In genomic region chr2:25960920-25961319, GRCh38 we compare ENCODE assay signal across 9 cellular contexts. TPM values are rescaled to one million over a fixed set of nuclear protein-coding genes. Genes with fewer than 3 reads are reported as not detected.
DNase-seq lines count a peak whose midpoint lies in the region; ATAC-seq, FAIRE-seq and TF ChIP-seq lines count a peak whose summit lies in the region.
"Had no signal": no experiment of that assay in that cellular context is flagged by ENCODE, and none has a peak within 500 bp of the region (broad histone marks: within the 10 kb centered on the region; RNA-seq: fewer than 3 reads in every experiment).

No MANE protein-coding gene starts in this region.

- FAIRE-seq in keratinocyte (lab: Jason Lieb, UNC) = peak; percentile 89

- H3K9me1 ChIP-seq in keratinocyte (ENCODE audit: control insufficient read depth, extremely low read depth, insufficient read depth, low read length) = no peaks in the 10 kb centered on the region

- H3K36me3 Mint-ChIP-seq in WTC11 = peaks cover 16% of the 10 kb centered on the region

- H3K9me3 ChIP-seq in keratinocyte (ENCODE audit: control insufficient read depth, low read depth, low read length) = no peaks in the 10 kb centered on the region

- H3K4me3 Mint-ChIP-seq in WTC11 = no peak overlapping the region
- H3K4me3 Mint-ChIP-seq: neural crest cell had no signal

- H3K9me3 Mint-ChIP-seq in WTC11 = no peaks in the 10 kb centered on the region
- H3K9me3 Mint-ChIP-seq: neural crest cell had no signal

- H3K79me2 ChIP-seq in ACC112 (ENCODE audit: control insufficient read depth, insufficient read depth, low read length, unreplicated experiment) (no peaks in the 10 kb centered on the region), keratinocyte (ENCODE audit: control insufficient read depth, insufficient read depth, low read length) (peaks cover 8% of the 10 kb centered on the region)

- no peaks in the 10 kb centered on the region for H3K27me3 Mint-ChIP-seq in WTC11 (ENCODE audit: low read depth)

- H3K4me2 ChIP-seq in keratinocyte (ENCODE audit: control insufficient read depth, extremely low read depth, insufficient read depth, low read depth, low read length) = peak overlapping the region; percentile 17

- H3K27me3 ChIP-seq in ACC112 (ENCODE audit: insufficient read depth, low read length) = no peaks in the 10 kb centered on the region
- H3K27me3 ChIP-seq in keratinocyte (ENCODE audit: control insufficient read depth, extremely low read depth, insufficient read depth, low read length) = no peaks in the 10 kb centered on the region

- H3K4me1 ChIP-seq in ACC112 (ENCODE audit: control insufficient read depth, insufficient read depth, low read length, unreplicated experiment) (peaks cover 27% of the 10 kb centered on the region), keratinocyte (ENCODE audit: control insufficient read depth, extremely low read depth, insufficient read depth, low read length) (peaks cover 15% of the 10 kb centered on the region)

- H3K27ac Mint-ChIP-seq in WTC11 = peak overlapping the region; percentile 81

- dilution Hi-C loops in keratinocyte (cut with MboI; ENCODE audit: extremely low pct_ligation_motif_present, low sequenced_read_pairs) = no loop called here

- DNase-seq in HT1080 (ENCODE audit: low read depth) = peak; percentile 93
- DNase-seq in WTC11 (ENCODE audit: low spot score) = no peak
- DNase-seq in keratinocyte (ENCODE audit: low read depth, low spot score) = no peak
- DNase-seq in DMS53 (lab: John Stamatoyannopoulos, UW) = no peak
- DNase-seq in substantia nigra (lab: John Stamatoyannopoulos, UW) = no peak
- DNase-seq in activated CD4-positive, CD25-positive, alpha-beta regulatory T cell (lab: John Stamatoyannopoulos, UW) = no peak

- CTCF ChIA-PET in WTC11 (lab: Charles Lee) = interaction anchor here (1.0 to 1.6 kb wide), 4 partner anchors 10 to 184 kb away, joined by 4 read pairs; no protein-coding TSS in a partner anchor

- H3K27ac ChIP-seq in ACC112 (ENCODE audit: low read depth, low read length) (0 out of 2 replicates have a peak overlapping the region, but pooled peaks have one; percentile 6), keratinocyte (ENCODE audit: control insufficient read depth, insufficient read depth, low read length) (no peak overlapping the region), substantia nigra (ENCODE audit: low read depth, low read length, poor library complexity, severe bottlenecking) (no peak overlapping the region)

- H3K4me3 ChIP-seq in ACC112 (ENCODE audit: low read depth, low read length) = no peak overlapping the region
- H3K4me3 ChIP-seq in keratinocyte (ENCODE audit: control insufficient read depth in 2 of 3, extremely low read depth in 1 of 3, insufficient read depth in 2 of 3, low read depth in 1 of 3, low read length in 3 of 3) = no peak overlapping the region

- H2AFZ ChIP-seq in ACC112 (ENCODE audit: low read length, unreplicated experiment) = no peak overlapping the region
- no peak overlapping the region for H2AFZ ChIP-seq in keratinocyte (ENCODE audit: control insufficient read depth, low read length)

- ATAC-seq in WTC11 = no peak
- no peak for ATAC-seq in HG02938 (IDR thresholded peaks at IDR 0.05; ENCODE audit: unreplicated experiment)

- no peaks in the 10 kb centered on the region for H4K20me1 ChIP-seq in keratinocyte (ENCODE audit: control insufficient read depth, extremely low read depth, insufficient read depth, low read length)

- H3K9ac ChIP-seq in keratinocyte (ENCODE audit: control insufficient read depth, extremely low read depth, insufficient read depth, low read length) = no peak overlapping the region

- POLR2A ChIA-PET in WTC11 (lab: Charles Lee) = no interaction called here

- no peaks in the 10 kb centered on the region for H3K4me1 Mint-ChIP-seq in WTC11
- H3K4me1 Mint-ChIP-seq: neural crest cell had no signal

- H3K36me3 ChIP-seq in ACC112 (ENCODE audit: insufficient read depth, low read length) = no peaks in the 10 kb centered on the region
- peaks cover 0 to 5% of the 10 kb centered on the region in 2 experiments for H3K36me3 ChIP-seq in keratinocyte (ENCODE audit: control insufficient read depth in 2 of 2, extremely low read depth in 1 of 2, insufficient read depth in 2 of 2, low read length in 2 of 2)

- TF ChIP-seq CTCF in WTC11 (IDR thresholded peaks at IDR 0.05) = no peak
- TF ChIP-seq CTCF in keratinocyte (optimal IDR thresholded peaks at IDR 0.05 in 1 of 3, IDR thresholded peaks at IDR 0.05 in 1 of 3, conservative IDR thresholded peaks at IDR 0.05 in 1 of 3; ENCODE audit: extremely low read depth in 1 of 3, insufficient read depth in 2 of 3, low read length in 3 of 3) = no peak

TF ChIP-seq in WTC11, 78 proteins besides CTCF, POLR2A, EP300 and RAD21 (continues in another document):
- no peak for TF ChIP-seq PRRX2 (CRISPR knock-in tag; IDR thresholded peaks at IDR 0.05)
- no peak for TF ChIP-seq ATF3 (CRISPR knock-in tag; conservative IDR thresholded peaks at IDR 0.05)
- TF ChIP-seq RELA (CRISPR knock-in tag; IDR thresholded peaks at IDR 0.05; ENCODE audit: borderline replicate concordance) = no peak
- TF ChIP-seq EMX1 (CRISPR knock-in tag; IDR thresholded peaks at IDR 0.05) = no peak
- TF ChIP-seq FOXP4 (CRISPR knock-in tag; IDR thresholded peaks at IDR 0.05) = no peak
- no peak for TF ChIP-seq CBFB (CRISPR knock-in tag; IDR thresholded peaks at IDR 0.05; ENCODE audit: low read depth)
- TF ChIP-seq CREB1 (CRISPR knock-in tag; IDR thresholded peaks at IDR 0.05) = no peak
- no peak for TF ChIP-seq ZNF425 (CRISPR knock-in tag; conservative IDR thresholded peaks at IDR 0.05)
- no peak for TF ChIP-seq ZNF396 (CRISPR knock-in tag; IDR thresholded peaks at IDR 0.05; ENCODE audit: borderline replicate concordance)
- TF ChIP-seq GTF2I (CRISPR knock-in tag; conservative IDR thresholded peaks at IDR 0.05) = no peak
- no peak for TF ChIP-seq ZNF317 (CRISPR knock-in tag; IDR thresholded peaks at IDR 0.05; ENCODE audit: borderline replicate concordance, low read depth)
- no peak for TF ChIP-seq USF2 (CRISPR knock-in tag; IDR thresholded peaks at IDR 0.05)
- no peak for TF ChIP-seq SOX15 (CRISPR knock-in tag; IDR thresholded peaks at IDR 0.05)

RNA-seq across cellular contexts. Expression of gene KIF3C, which starts 21.4 kb away (rescaled TPM):
- 10.2 and 17.5 TPM in 2 replicates for total RNA-seq in HT1080 (2014; rRNA removed; shearing (Covaris generic))
- 11.4 and 12.8 TPM in 2 replicates for polyA plus RNA-seq in HT1080 (2015; cell fraction: cytosol; rRNA removed)
- polyA plus RNA-seq in HT1080 (2015; cell fraction: nucleus; rRNA removed) = 6.9 and 7.2 TPM in 2 replicates
- total RNA-seq in WTC11 (2021) = 48.1 to 60.1 TPM (median 55.8 TPM) in 3 replicates
- 6.5 to 8.4 TPM (median 7.4 TPM) in 3 replicates for polyA plus RNA-seq in keratinocyte
- 13.4 TPM for polyA plus RNA-seq in keratinocyte (2011; ENCODE audit: low read depth)
- polyA plus RNA-seq in keratinocyte (2011; cell fraction: cytosol; rRNA removed) = 7.0 and 10.3 TPM in 2 replicates
- polyA plus RNA-seq in keratinocyte (2011; cell fraction: nucleus; rRNA removed) = 9.9 and 11.9 TPM in 2 replicates
- polyA plus RNA-seq in keratinocyte (2012; ENCODE audit: low replicate concordance) = 5.7 and 20.9 TPM in 2 replicates
- 9.7 to 24.6 TPM (median 10.8 TPM) in 3 replicates for polyA minus RNA-seq in keratinocyte
- polyA minus RNA-seq in keratinocyte (2011; cell fraction: cytosol; rRNA and poly(A)+ RNA removed) = 15.9 TPM
- 10.2 and 13.2 TPM in 2 replicates for polyA minus RNA-seq in keratinocyte (2011; cell fraction: nucleus; rRNA and poly(A)+ RNA removed)
